ENCODE assay signal across 21 cellular contexts in genomic region chr6:166739655-166740318, GRCh38.
DNase-seq lines count a peak whose midpoint lies in the region; ATAC-seq and TF ChIP-seq lines count a peak whose summit lies in the region.
"Had no signal": no experiment of that assay in that cellular context is flagged by ENCODE, and none has a peak within 500 bp of the region (broad histone marks: within the 10 kb centered on the region; RNA-seq: fewer than 3 reads in every experiment).

No MANE protein-coding gene starts in this region.

- H3K27me3 ChIP-seq in IMR-90 (ENCODE audit: control insufficient read depth, insufficient read depth, low read length), result no peaks in the 10 kb centered on the region; the same call in 1 of the 2 replicates
- H3K27me3 ChIP-seq: Peyer's patch had no signal

- no peak overlapping the region for H3K27ac ChIP-seq in IMR-90 (ENCODE audit: insufficient read depth, low read length)
- peak overlapping the region; percentile 14; the same call in 1 of the 2 replicates for H3K27ac ChIP-seq in RWPE1
- H3K27ac ChIP-seq: KMS-11, Peyer's patch had no signal

- no peak for TF ChIP-seq POLR2A in IMR-90 (IDR thresholded peaks at IDR 0.05; ENCODE audit: low read depth, low read length)

- H2BK15ac ChIP-seq in IMR-90 (ENCODE audit: low read depth, low read length), result no peak overlapping the region

- H2AFZ ChIP-seq in IMR-90 (replicated peaks; ENCODE audit: low read length, poor library complexity), result no peak overlapping the region

- CTCF ChIA-PET in IMR-90 (lab: Yijun Ruan, JAX) (no interaction called here), RWPE1 (lab: Yijun Ruan, JAX) (interaction anchor here (0.5 to 0.7 kb wide), 2 partner anchors 10 to 1682 kb away, joined by 3 to 4 read pairs; no protein-coding TSS in a partner anchor)

- no peak overlapping the region for H2BK20ac ChIP-seq in IMR-90 (ENCODE audit: low read depth, low read length)

- H3K27me3 Mint-ChIP-seq in osteocyte (ENCODE audit: unreplicated experiment), result no peaks in the 10 kb centered on the region
- H3K27me3 Mint-ChIP-seq: B cell; CD4-positive, CD25-positive, alpha-beta regulatory T cell had no signal

- POLR2A ChIA-PET in IMR-90 (lab: Charles Lee; ENCODE audit: unreplicated experiment) (no interaction called here), RWPE1 (lab: Yijun Ruan, JAX; ENCODE audit: low non-redundant PET) (no interaction called here)

- no peak overlapping the region for H3K56ac ChIP-seq in IMR-90 (ENCODE audit: extremely low read depth, insufficient read depth, low read length)

- peaks cover 2% of the 10 kb centered on the region for H3K9me3 ChIP-seq in IMR-90 (ENCODE audit: control insufficient read depth, insufficient read depth, low read length)
- H3K9me3 ChIP-seq: Caco-2, Peyer's patch had no signal

- H4K8ac ChIP-seq in IMR-90 (ENCODE audit: low read depth in 2 of 2, low read length in 2 of 2), result no peak overlapping the region

- peak overlapping the region; percentile 14 for H3K27ac Mint-ChIP-seq in osteocyte (ENCODE audit: unreplicated experiment)
- H3K27ac Mint-ChIP-seq: B cell had no signal

- H3K4me2 ChIP-seq in IMR-90 (ENCODE audit: low read depth, low read length), result no peak overlapping the region; the same call in 1 of the 2 replicates
- H3K4me2 ChIP-seq: KMS-11 had no signal

- no peak overlapping the region for H4K5ac ChIP-seq in IMR-90 (ENCODE audit: low read depth, low read length)

- no peak overlapping the region for H2BK5ac ChIP-seq in IMR-90 (ENCODE audit: low read depth, low read length, poor library complexity, severe bottlenecking)

- H3K36me3 Mint-ChIP-seq in osteocyte (ENCODE audit: unreplicated experiment), result no peaks in the 10 kb centered on the region

- WGBS in IMR-90 (ENCODE audit: extremely low coverage in 2 of 2, insufficient read length in 1 of 2), 2 experiments, result 93% methylated on average over 5 of the region's 10 CpGs; no CpG with 5 or more reads in 1 of the 2 experiments

- BruUV-seq in IMR-90 (replicated peaks; lab: Mats Ljungman, UMichigan), result no TSS peak

- no peak overlapping the region for H3K4me3 Mint-ChIP-seq in osteocyte (ENCODE audit: unreplicated experiment)
- H3K4me3 Mint-ChIP-seq: B cell; CD4-positive, CD25-positive, alpha-beta regulatory T cell had no signal

- peaks cover 8% of the 10 kb centered on the region; the same call in 1 of the 2 replicates for H3K4me1 ChIP-seq in IMR-90 (ENCODE audit: control insufficient read depth, insufficient read depth, low read length)
- H3K4me1 ChIP-seq: Caco-2 had no signal

- H3K4me1 Mint-ChIP-seq in osteocyte (ENCODE audit: unreplicated experiment), result peaks cover 42% of the 10 kb centered on the region
- H3K4me1 Mint-ChIP-seq: B cell had no signal

- no peaks in the 10 kb centered on the region for H4K20me1 ChIP-seq in IMR-90 (ENCODE audit: insufficient read depth, low read length)

- in situ Hi-C loops in IMR-90 (cut with MboI; ENCODE audit: low sequenced_read_pairs), result no loop called here

- no peak overlapping the region for H2BK120ac ChIP-seq in IMR-90 (ENCODE audit: low read depth, low read length)

- DNase-seq in IMR-90 (no peak), RWPE1 (ENCODE audit: low spot score) (no peak), glomerular visceral epithelial cell (ENCODE audit: extremely low spot score) (peak; percentile 23), osteocyte (ENCODE audit: extremely low spot score, unreplicated experiment) (no peak), DMS53 (lab: John Stamatoyannopoulos, UW) (no peak), NCI-H1092 (lab: John Stamatoyannopoulos, UW) (no peak)
- DNase-seq: Caco-2; CD4-positive, CD25-positive, alpha-beta regulatory T cell; DMS153; EL; NCI-H1092 treated with DMSO at 0.1 percent for 48 hours; NCI-H2081 treated with DMSO at 0.1 percent for 48 hours; NCI-H510A; NCI-H82; Peyer's patch; SHP77 treated with DMSO at 0.1 percent for 48 hours had no signal

- no peak overlapping the region for H3K4me3 ChIP-seq in IMR-90 (ENCODE audit: insufficient read depth, low read depth, low read length)
- H3K4me3 ChIP-seq: Peyer's patch had no signal

- no peak overlapping the region for H3K23ac ChIP-seq in IMR-90 (ENCODE audit: low read depth, low read length)

- H2AK9ac ChIP-seq in IMR-90 (replicated peaks; ENCODE audit: low read depth, low read length, poor library complexity), result peak overlapping the region; percentile 39

- no peak for TF ChIP-seq RAD21 in IMR-90 (IDR thresholded peaks at IDR 0.05; ENCODE audit: low read length)

- H3K4ac ChIP-seq in IMR-90 (ENCODE audit: low read depth, low read length), result no peak overlapping the region; the same call in 1 of the 2 replicates

- no peak overlapping the region for H3K18ac ChIP-seq in IMR-90 (ENCODE audit: low read depth, low read length)

- H3K9ac ChIP-seq in IMR-90 (ENCODE audit: low read depth, low read length), result no peak overlapping the region
- H3K9ac ChIP-seq: KMS-11 had no signal

- H3K9me3 Mint-ChIP-seq in osteocyte (ENCODE audit: unreplicated experiment), result no peaks in the 10 kb centered on the region
- H3K9me3 Mint-ChIP-seq: CD4-positive, CD25-positive, alpha-beta regulatory T cell had no signal

- dilution Hi-C loops in IMR-90 (cut with HindIII; ENCODE audit: low sequenced_read_pairs, unreplicated experiment), result no loop called here

- no peak for TF ChIP-seq CTCF in IMR-90 (conservative IDR thresholded peaks at IDR 0.05; ENCODE audit: low read depth, low read length)
- no peak for TF ChIP-seq CTCF in RWPE1 (conservative IDR thresholded peaks at IDR 0.05; ENCODE audit: low read depth)
- no peak for TF ChIP-seq CTCF in osteocyte (IDR thresholded peaks at IDR 0.05)

- ATAC-seq in IMR-90 (ENCODE audit: low read depth), result no peak
- no peak for ATAC-seq in HG02884 (IDR thresholded peaks at IDR 0.05; ENCODE audit: unreplicated experiment)
- ATAC-seq: HepG2, SK-N-SH treated with all-trans-retinoic acid at 6 μM for 48 hours had no signal

- no peaks in the 10 kb centered on the region for H3K79me1 ChIP-seq in IMR-90 (ENCODE audit: low read depth in 1 of 2, low read length in 2 of 2)

- H4K91ac ChIP-seq in IMR-90 (ENCODE audit: insufficient read depth, low read depth, low read length), result no peak overlapping the region

- no peak overlapping the region for H3K14ac ChIP-seq in IMR-90 (replicated peaks; ENCODE audit: low read depth, low read length)

- peaks cover 8% of the 10 kb centered on the region; the same call in 1 of the 2 replicates for H3K9me1 ChIP-seq in IMR-90 (ENCODE audit: insufficient read depth, low read length)

- intact Hi-C loops in IMR-90 (cut with micrococcal nuclease), result no loop called here

- peak overlapping the region; percentile 44; the same call in 1 of the 2 replicates for H2AK5ac ChIP-seq in IMR-90 (ENCODE audit: low read depth, low read length)

- no peaks in the 10 kb centered on the region for H3K36me3 ChIP-seq in IMR-90 (ENCODE audit: control insufficient read depth, insufficient read depth, low read length)
- H3K36me3 ChIP-seq: Peyer's patch had no signal

TF ChIP-seq in IMR-90, 13 proteins besides CTCF, POLR2A, EP300 and RAD21:
- TF ChIP-seq MAFK (IDR thresholded peaks at IDR 0.05; ENCODE audit: low read depth, low read length) (no peak), NFE2L2 (IDR thresholded peaks at IDR 0.05; ENCODE audit: low read depth, low read length) (no peak), SMC3 (IDR thresholded peaks at IDR 0.05; ENCODE audit: low read depth, low read length) (no peak), BHLHE40 (IDR thresholded peaks at IDR 0.05; ENCODE audit: low read depth, low read length) (no peak), USF2 (IDR thresholded peaks at IDR 0.05; ENCODE audit: low read depth, low read length) (no peak), CHD1 (IDR thresholded peaks at IDR 0.05; ENCODE audit: low read depth, low read length) (no peak), RCOR1 (IDR thresholded peaks at IDR 0.05; ENCODE audit: insufficient replicate concordance, low read length) (no peak), ELK1 (IDR thresholded peaks at IDR 0.05; ENCODE audit: borderline replicate concordance, low read depth, low read length) (no peak), RFX5 (IDR thresholded peaks at IDR 0.05; ENCODE audit: low read depth, low read length) (no peak), MXI1 (IDR thresholded peaks at IDR 0.05; ENCODE audit: borderline replicate concordance, low read depth, low read length) (no peak), CEBPB (IDR thresholded peaks at IDR 0.05; ENCODE audit: low read depth, low read length) (no peak), MAZ (IDR thresholded peaks at IDR 0.05; ENCODE audit: borderline replicate concordance, low read depth, low read length) (no peak), FOS (IDR thresholded peaks at IDR 0.05; ENCODE audit: low read depth, low read length) (no peak)
